15 cellular contexts compared by ENCODE assay signal in genomic region chr1:167500283-167500860, GRCh38. TPM values are rescaled to one million over a fixed set of nuclear protein-coding genes. Genes with fewer than 3 reads are reported as not detected.
A peak's percentile ranks its signal among the peaks of the same experiment; 100 is the strongest.
DNase-seq lines count a peak whose midpoint lies in the region; ATAC-seq lines count a peak whose summit lies in the region.
"Had no signal": no experiment of that assay in that cellular context is flagged by ENCODE, and none has a peak within 500 bp of the region (broad histone marks: within the 10 kb centered on the region; RNA-seq: fewer than 3 reads in every experiment).

No MANE protein-coding gene starts in this region.

- CTCF ChIA-PET in activated CD4-positive, alpha-beta T cell treated with anti-CD3 and anti-CD28 coated beads, Interleukin-2, amount 10 ng/mL, durations not matched to agents 7 days and 5 days (lab: Charles Lee) = interaction anchor here (0.7 to 1.8 kb wide), 11 partner anchors 8 to 277 kb away, joined by 3 to 6 read pairs (median 3); no protein-coding TSS in a partner anchor
- CTCF ChIA-PET in activated CD4-positive, alpha-beta memory T cell treated with anti-CD3 and anti-CD28 coated beads, Interleukin-2, amount 10 ng/mL, durations not matched to agents 7 days and 5 days (lab: Charles Lee) = interaction anchor here (0.6 to 2.9 kb wide), 12 partner anchors 9 to 58 kb away, joined by 3 to 36 read pairs (median 4); partner anchors contain the start of gene CD247

- H3K36me3 Mint-ChIP-seq in activated CD4-positive, alpha-beta T cell treated with anti-CD3 and anti-CD28 coated beads, Interleukin-2, amount 10 ng/mL, durations not matched to agents 7 days and 5 days (ENCODE audit: low read depth) = peaks cover 91% of the 10 kb centered on the region
- H3K36me3 Mint-ChIP-seq in activated CD4-positive, alpha-beta memory T cell treated with anti-CD3 and anti-CD28 coated beads, Interleukin-2, amount 10 ng/mL, durations not matched to agents 7 days and 5 days (ENCODE audit: low read depth) = peaks cover 82% of the 10 kb centered on the region
- H3K36me3 Mint-ChIP-seq: neural progenitor cell had no signal

- ATAC-seq in GM21717 (IDR thresholded peaks at IDR 0.05; ENCODE audit: unreplicated experiment) (peak; percentile 35), GM21528 (IDR thresholded peaks at IDR 0.05; ENCODE audit: low FRiP score, unreplicated experiment) (no peak)
- ATAC-seq in stimulated activated naive CD8-positive, alpha-beta T cell treated with anti-CD3 and anti-CD28 coated beads, Interleukin-15, Interleukin-2, amounts not matched to agents 100 U/mL and 50 U/mL, for 24 hours = peak; percentile 73

- POLR2A ChIA-PET in activated CD4-positive, alpha-beta T cell treated with anti-CD3 and anti-CD28 coated beads, Interleukin-2, amount 10 ng/mL, durations not matched to agents 7 days and 5 days (lab: Charles Lee) = interaction anchor here (1.0 to 1.2 kb wide), 3 partner anchors 15 to 44 kb away, joined by 3 to 5 read pairs (median 5); no protein-coding TSS in a partner anchor
- POLR2A ChIA-PET in activated CD4-positive, alpha-beta memory T cell treated with anti-CD3 and anti-CD28 coated beads, Interleukin-2, amount 10 ng/mL, durations not matched to agents 7 days and 5 days (lab: Charles Lee) = interaction anchor here (0.6 to 6.4 kb wide), 15 partner anchors 9 to 214 kb away, joined by 3 to 149 read pairs (median 4); partner anchors contain the start of genes CD247 and CREG1

- H3K9me3 Mint-ChIP-seq in activated CD4-positive, alpha-beta T cell treated with anti-CD3 and anti-CD28 coated beads, Interleukin-2, amount 10 ng/mL, durations not matched to agents 7 days and 5 days = no peaks in the 10 kb centered on the region
- no peaks in the 10 kb centered on the region for H3K9me3 Mint-ChIP-seq in activated CD4-positive, alpha-beta memory T cell treated with anti-CD3 and anti-CD28 coated beads, Interleukin-2, amount 10 ng/mL, durations not matched to agents 7 days and 5 days
- H3K9me3 Mint-ChIP-seq: neural progenitor cell had no signal

- no peaks in the 10 kb centered on the region for H3K27me3 Mint-ChIP-seq in activated CD4-positive, alpha-beta T cell treated with anti-CD3 and anti-CD28 coated beads, Interleukin-2, amount 10 ng/mL, durations not matched to agents 7 days and 5 days
- H3K27me3 Mint-ChIP-seq in activated CD4-positive, alpha-beta memory T cell treated with anti-CD3 and anti-CD28 coated beads, Interleukin-2, amount 10 ng/mL, durations not matched to agents 7 days and 5 days = no peaks in the 10 kb centered on the region

- H3K4me3 Mint-ChIP-seq in activated CD4-positive, alpha-beta T cell treated with anti-CD3 and anti-CD28 coated beads, Interleukin-2, amount 10 ng/mL, durations not matched to agents 7 days and 5 days = peak overlapping the region; percentile 56
- peak overlapping the region; percentile 50 for H3K4me3 Mint-ChIP-seq in activated CD4-positive, alpha-beta memory T cell treated with anti-CD3 and anti-CD28 coated beads, Interleukin-2, amount 10 ng/mL, durations not matched to agents 7 days and 5 days
- H3K4me3 Mint-ChIP-seq: neural progenitor cell had no signal

- no peak for DNase-seq in activated CD4-positive, alpha-beta T cell treated with anti-CD3 and anti-CD28 coated beads, Interleukin-2, amount 10 ng/mL, durations not matched to agents 7 days and 5 days
- no peak for DNase-seq in activated CD4-positive, alpha-beta T cell treated with anti-CD3 and anti-CD28 coated beads, Interleukin-2, amount 50 U/mL, for 48 hours
- peak; percentile 14 for DNase-seq in activated CD4-positive, alpha-beta memory T cell treated with anti-CD3 and anti-CD28 coated beads, Interleukin-2, amount 10 ng/mL, durations not matched to agents 7 days and 5 days
- no peak for DNase-seq in stimulated activated naive CD8-positive, alpha-beta T cell treated with anti-CD3 and anti-CD28 coated beads, Interleukin-15, Interleukin-2, amounts not matched to agents 100 U/mL and 50 U/mL, for 24 hours
- no peak for DNase-seq in NCI-H2081 (lab: John Stamatoyannopoulos, UW)
- no peak for DNase-seq in stimulated activated CD4-positive, alpha-beta T cell treated with anti-CD3 and anti-CD28 coated beads, Interleukin-4, amount 100 ng/mL, for 1 hour
- DNase-seq: central memory CD4-positive, alpha-beta T cell; DMS53; NCI-H345; trophoblast cell had no signal

- peaks cover 97% of the 10 kb centered on the region for H3K4me1 Mint-ChIP-seq in activated CD4-positive, alpha-beta T cell treated with anti-CD3 and anti-CD28 coated beads, Interleukin-2, amount 10 ng/mL, durations not matched to agents 7 days and 5 days
- H3K4me1 Mint-ChIP-seq in activated CD4-positive, alpha-beta memory T cell treated with anti-CD3 and anti-CD28 coated beads, Interleukin-2, amount 10 ng/mL, durations not matched to agents 7 days and 5 days = peaks cover 96% of the 10 kb centered on the region

- H3K27ac Mint-ChIP-seq in activated CD4-positive, alpha-beta T cell treated with anti-CD3 and anti-CD28 coated beads, Interleukin-2, amount 10 ng/mL, durations not matched to agents 7 days and 5 days = peak overlapping the region; percentile 86
- peak overlapping the region; percentile 86 for H3K27ac Mint-ChIP-seq in activated CD4-positive, alpha-beta memory T cell treated with anti-CD3 and anti-CD28 coated beads, Interleukin-2, amount 10 ng/mL, durations not matched to agents 7 days and 5 days
- H3K27ac Mint-ChIP-seq: neural progenitor cell had no signal

RNA-seq across cellular contexts. Expression of gene CD247, which starts 18.0 kb away (rescaled TPM):
- total RNA-seq in activated CD4-positive, alpha-beta T cell treated with anti-CD3 and anti-CD28 coated beads, Interleukin-2, amount 10 ng/mL, durations not matched to agents 7 days and 5 days = 100 to 1,000 TPM; 251 to 261 TPM
- 100 to 1,000 TPM; 239 to 242 TPM for total RNA-seq in activated CD4-positive, alpha-beta memory T cell treated with anti-CD3 and anti-CD28 coated beads, Interleukin-2, amount 10 ng/mL, durations not matched to agents 7 days and 5 days
- total RNA-seq: epithelial cell of proximal tubule, M059J had no signal

RNA-seq across cellular contexts. Expression of gene CREG1, which starts 53.2 kb away (rescaled TPM):
- 1 to 10 TPM; 8.0 to 8.2 TPM for total RNA-seq in activated CD4-positive, alpha-beta T cell treated with anti-CD3 and anti-CD28 coated beads, Interleukin-2, amount 10 ng/mL, durations not matched to agents 7 days and 5 days
- 10 to 100 TPM; 19.5 TPM for total RNA-seq in activated CD4-positive, alpha-beta memory T cell treated with anti-CD3 and anti-CD28 coated beads, Interleukin-2, amount 10 ng/mL, durations not matched to agents 7 days and 5 days
